ENCODE assay signal across 1 cellular context in genomic region chr19:33311326-33311682, GRCh38.
TF ChIP-seq lines count a peak whose summit lies in the region.

No MANE protein-coding gene starts in this region.

TF ChIP-seq in HCT116, 20 proteins besides CTCF, POLR2A, EP300 and RAD21 (continued from another document):
- TF ChIP-seq REST (IDR thresholded peaks at IDR 0.05; ENCODE audit: low read depth) (no peak), ZNF274 (IDR thresholded peaks at IDR 0.05; ENCODE audit: low read depth, low read length) (no peak), EZH2 (IDR thresholded peaks at IDR 0.05) (no peak), EZH2phosphoT487 (IDR thresholded peaks at IDR 0.05; ENCODE audit: borderline replicate concordance) (no peak), SP1 (IDR thresholded peaks at IDR 0.05; ENCODE audit: low read depth) (no peak), POLR2AphosphoS5 (IDR thresholded peaks at IDR 0.05; ENCODE audit: low read depth, low read length) (no peak), ATF3 (IDR thresholded peaks at IDR 0.05) (no peak)
